In the genomic region with DNA sequence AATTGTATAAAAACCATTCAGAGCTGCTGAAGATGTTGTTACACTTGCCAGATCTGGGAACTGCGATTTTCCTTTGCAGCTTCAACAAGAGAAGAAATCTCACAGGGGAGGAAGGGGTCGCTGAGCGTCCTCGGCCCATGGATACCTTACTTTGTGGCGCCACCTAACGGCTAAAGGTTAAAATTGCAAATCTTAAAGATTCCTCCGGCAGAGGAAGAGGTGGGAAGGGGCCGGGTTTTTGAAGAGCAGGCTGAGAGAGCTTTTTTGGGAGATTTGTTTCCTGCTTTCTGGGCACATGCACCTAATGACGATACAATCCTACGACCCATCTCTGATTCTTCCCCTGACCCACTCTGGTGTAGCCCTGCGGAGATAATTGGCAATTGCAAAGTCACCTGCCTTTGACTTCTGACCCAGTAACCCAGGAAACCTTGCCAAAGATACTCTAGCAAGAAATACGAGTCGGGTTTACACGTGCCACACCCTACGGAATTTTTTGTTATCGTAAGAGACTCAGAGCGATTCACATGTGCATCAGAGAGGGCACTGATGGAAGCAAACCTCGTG, we compare ENCODE assay signal across 8 cellular contexts.
A peak's percentile ranks its signal among the peaks of the same experiment; 100 is the strongest.
DNase-seq lines count a peak whose midpoint lies in the region; ATAC-seq and TF ChIP-seq lines count a peak whose summit lies in the region.

No MANE protein-coding gene starts in this region.

- H3K4me3 Mint-ChIP-seq in activated naive CD8-positive, alpha-beta T cell treated with anti-CD3 and anti-CD28 coated beads, Interleukin-2, amount 50 U/mL, for 24 hours = peak overlapping the region; percentile 13

- H3K27me3 ChIP-seq in BLaER1 treated with 17β-estradiol and CSF1 and Interleukin-3, amounts not matched to agents 10 nM and 100 nM = no peaks in the 10 kb centered on the region
- H3K27me3 ChIP-seq in iPS DF 6.9 (ENCODE audit: control insufficient read depth, insufficient read depth, low read length) = no peaks in the 10 kb centered on the region

- peaks cover 14 to 25% (median 21%) of the 10 kb centered on the region in 10 experiments for H3K4me1 ChIP-seq in BLaER1 treated with 17β-estradiol and CSF1 and Interleukin-3, amounts not matched to agents 10 nM and 100 nM
- peaks cover 3% of the 10 kb centered on the region for H3K4me1 ChIP-seq in iPS DF 6.9 (ENCODE audit: control insufficient read depth, insufficient read depth, low read length)

- no peaks in the 10 kb centered on the region for H3K36me3 ChIP-seq in BLaER1 treated with 17β-estradiol and CSF1 and Interleukin-3, amounts not matched to agents 10 nM and 100 nM
- no peaks in the 10 kb centered on the region for H3K36me3 ChIP-seq in iPS DF 6.9 (ENCODE audit: control insufficient read depth, insufficient read depth, low read length)

- no peaks in the 10 kb centered on the region for H3K9me3 ChIP-seq in BLaER1 treated with 17β-estradiol and CSF1 and Interleukin-3, amounts not matched to agents 10 nM and 100 nM (replicated peaks in 1 of 11)
- no peaks in the 10 kb centered on the region for H3K9me3 ChIP-seq in iPS DF 6.9 (ENCODE audit: control insufficient read depth, insufficient read depth, low read length)

- H4K20me1 ChIP-seq in BLaER1 treated with 17β-estradiol and CSF1 and Interleukin-3, amounts not matched to agents 10 nM and 100 nM = peaks cover 0 to 8% (median 0%) of the 10 kb centered on the region in 11 experiments; a peak in 1 of 22 replicates

- peaks cover 34% of the 10 kb centered on the region for H3K27me3 Mint-ChIP-seq in activated naive CD8-positive, alpha-beta T cell treated with anti-CD3 and anti-CD28 coated beads, Interleukin-2, amount 50 U/mL, for 24 hours

- H3K27ac ChIP-seq in BLaER1 treated with 17β-estradiol and CSF1 and Interleukin-3, amounts not matched to agents 10 nM and 100 nM = no peak overlapping the region
- no peak overlapping the region for H3K27ac ChIP-seq in iPS DF 6.9 (ENCODE audit: low read length)

- TF ChIP-seq CTCF in GM13976 (IDR thresholded peaks at IDR 0.05; ENCODE audit: borderline replicate concordance, control extremely low read depth, extremely low read depth, insufficient read depth, missing control alignments) = peak; percentile 63

- H3K27ac Mint-ChIP-seq in activated naive CD8-positive, alpha-beta T cell treated with anti-CD3 and anti-CD28 coated beads, Interleukin-2, amount 50 U/mL, for 24 hours = no peak overlapping the region

- peak overlapping the region; percentile 36 to 74 (median 67) for H3K4me2 ChIP-seq in BLaER1 treated with 17β-estradiol and CSF1 and Interleukin-3, amounts not matched to agents 10 nM and 100 nM

- in situ Hi-C loops in GM13976 (cut with MboI; ENCODE audit: low sequenced_read_pairs, unreplicated experiment) = no loop called here

- H3K4me3 ChIP-seq in BLaER1 treated with 17β-estradiol and CSF1 and Interleukin-3, amounts not matched to agents 10 nM and 100 nM = no peak overlapping the region
- no peak overlapping the region for H3K4me3 ChIP-seq in iPS DF 6.9 (ENCODE audit: low read length)

- H3K9ac ChIP-seq in BLaER1 treated with 17β-estradiol and CSF1 and Interleukin-3, amounts not matched to agents 10 nM and 100 nM = no peak overlapping the region

- H3K36me3 Mint-ChIP-seq in activated naive CD8-positive, alpha-beta T cell treated with anti-CD3 and anti-CD28 coated beads, Interleukin-2, amount 50 U/mL, for 24 hours (ENCODE audit: low read depth) = no peaks in the 10 kb centered on the region

- DNase-seq in GM13976 (ENCODE audit: low spot score) = peak; percentile 64
- DNase-seq in NCI-H69 (lab: John Stamatoyannopoulos, UW) = peak; percentile 79
- peak; percentile 53 for DNase-seq in activated naive CD8-positive, alpha-beta T cell treated with anti-CD3 and anti-CD28 coated beads, Interleukin-2, amount 50 U/mL, for 24 hours
- peak; percentile 45 for DNase-seq in iPS DF 6.9 (ENCODE audit: low read depth, low spot score)
- DNase-seq in stimulated activated CD8-positive, alpha-beta memory T cell treated with anti-CD3 and anti-CD28 coated beads, Interleukin-12 subunit alpha, Interleukin-12 subunit beta, amount 100 ng/mL, for 1 hour (ENCODE audit: low read depth) = peak; percentile 4

- WGBS in iPS DF 6.9 (ENCODE audit: insufficient coverage, insufficient read length) = no CpG with 5 or more reads among the region's 18 CpGs

- no peaks in the 10 kb centered on the region for H3K9me3 Mint-ChIP-seq in activated naive CD8-positive, alpha-beta T cell treated with anti-CD3 and anti-CD28 coated beads, Interleukin-2, amount 50 U/mL, for 24 hours

- peaks cover 6% of the 10 kb centered on the region for H3K4me1 Mint-ChIP-seq in activated naive CD8-positive, alpha-beta T cell treated with anti-CD3 and anti-CD28 coated beads, Interleukin-2, amount 50 U/mL, for 24 hours

- ATAC-seq in activated naive CD8-positive, alpha-beta T cell treated with anti-CD3 and anti-CD28 coated beads, Interleukin-2, amount 50 U/mL, for 24 hours = no peak
- ATAC-seq in GM21825 (IDR thresholded peaks at IDR 0.05; ENCODE audit: unreplicated experiment) (no peak), GM18517 (IDR thresholded peaks at IDR 0.05; ENCODE audit: unreplicated experiment) (no peak)

Comparison
In these comparisons a context has a peak if more than half of its experiments do, and no peak if none do; other contexts are left out.
1. DNase-seq: peak in every context shown above with its lines; median percentile 79 in NCI-H69; 64 in GM13976; 53 in activated naive CD8-positive, alpha-beta T cell treated with anti-CD3 and anti-CD28 coated beads, Interleukin-2, amount 50 U/mL, for 24 hours; 45 in iPS DF 6.9; 4 in stimulated activated CD8-positive, alpha-beta memory T cell treated with anti-CD3 and anti-CD28 coated beads, Interleukin-12 subunit alpha, Interleukin-12 subunit beta, amount 100 ng/mL, for 1 hour.